In genomic region chr1:166693158-166693557, GRCh38 we compare ENCODE assay signal across 7 cellular contexts.
"Had no signal": no experiment of that assay in that cellular context is flagged by ENCODE, and none has a peak within 500 bp of the region (broad histone marks: within the 10 kb centered on the region; RNA-seq: fewer than 3 reads in every experiment).

No MANE protein-coding gene starts in this region.

- DNase-seq: GOT3, H7, HFFc6, KG1 had no signal

- H3K9me3 ChIP-seq: HAP-1 had no signal

- H3K36me3 ChIP-seq: HAP-1 had no signal

- H3K4me3 ChIP-seq: HAP-1 had no signal

- H3K4me3 Mint-ChIP-seq: HFFc6, IgD-negative memory B cell had no signal

- H3K9me3 Mint-ChIP-seq: IgD-negative memory B cell had no signal

- H3K27ac ChIP-seq: HL-60 had no signal

- H3K27ac Mint-ChIP-seq: HFFc6, IgD-negative memory B cell had no signal

- H3K36me3 Mint-ChIP-seq: IgD-negative memory B cell had no signal

- H3K4me1 ChIP-seq: HAP-1 had no signal
